Comparison of ENCODE assay signal across 1 cellular context in the genomic region with DNA sequence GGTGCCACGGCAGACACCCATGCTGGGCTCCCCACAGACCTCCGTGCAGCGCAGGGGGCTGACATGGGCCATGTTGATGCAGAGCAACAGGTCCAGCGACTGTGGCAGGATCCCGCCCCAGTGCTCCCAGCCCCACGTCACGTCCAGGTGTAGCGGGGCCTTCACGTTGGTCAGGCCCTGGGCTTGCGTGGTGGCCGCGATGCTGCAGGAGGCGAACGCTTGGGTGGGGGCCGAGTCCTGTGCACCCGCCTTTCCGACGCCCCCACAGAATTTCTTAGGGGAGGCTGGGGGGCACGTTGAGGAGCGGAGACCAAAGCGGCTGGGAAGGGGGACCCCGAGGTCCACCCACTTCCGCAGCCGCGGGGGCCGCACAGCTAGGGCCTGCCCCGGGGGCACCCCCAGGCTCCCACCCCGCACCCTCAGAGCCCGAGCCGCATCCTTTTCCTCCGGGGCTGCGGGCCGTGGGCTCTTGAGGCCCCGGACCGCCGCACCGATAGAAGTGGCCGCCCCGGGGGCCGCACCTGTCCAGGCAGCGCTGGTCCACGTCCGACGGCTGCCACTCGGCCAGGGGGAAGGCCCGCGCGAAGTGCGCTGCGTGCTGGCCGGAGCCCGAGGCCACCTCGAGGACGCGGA.
TF ChIP-seq lines count a peak whose summit lies in the region.

No MANE protein-coding gene starts in this region.

TF ChIP-seq in HEK293, 187 proteins besides CTCF, POLR2A, EP300 and RAD21 (continued from another document):
- TF ChIP-seq, protein P1, sequence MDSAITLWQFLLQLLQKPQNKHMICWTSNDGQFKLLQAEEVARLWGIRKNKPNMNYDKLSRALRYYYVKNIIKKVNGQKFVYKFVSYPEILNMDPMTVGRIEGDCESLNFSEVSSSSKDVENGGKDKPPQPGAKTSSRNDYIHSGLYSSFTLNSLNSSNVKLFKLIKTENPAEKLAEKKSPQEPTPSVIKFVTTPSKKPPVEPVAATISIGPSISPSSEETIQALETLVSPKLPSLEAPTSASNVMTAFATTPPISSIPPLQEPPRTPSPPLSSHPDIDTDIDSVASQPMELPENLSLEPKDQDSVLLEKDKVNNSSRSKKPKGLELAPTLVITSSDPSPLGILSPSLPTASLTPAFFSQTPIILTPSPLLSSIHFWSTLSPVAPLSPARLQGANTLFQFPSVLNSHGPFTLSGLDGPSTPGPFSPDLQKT (IDR thresholded peaks at IDR 0.05; ENCODE audit: borderline replicate concordance, low read depth, low read length): no peak
